In genomic region chr15:55282284-55282833, GRCh38 we compare ENCODE assay signal across 9 cellular contexts. TPM values are rescaled to one million over a fixed set of nuclear protein-coding genes. Genes with fewer than 3 reads are reported as not detected.
DNase-seq lines count a peak whose midpoint lies in the region; ATAC-seq and TF ChIP-seq lines count a peak whose summit lies in the region.
"Had no signal": no experiment of that assay in that cellular context is flagged by ENCODE, and none has a peak within 500 bp of the region (broad histone marks: within the 10 kb centered on the region; RNA-seq: fewer than 3 reads in every experiment).

No MANE protein-coding gene starts in this region.

- no peak for DNase-seq in MM.1S
- DNase-seq in adrenal gland: peak; percentile 65 to 85 (median 75)
- DNase-seq in memory B cell (ENCODE audit: low spot score in 2 of 2): no peak
- no peak for DNase-seq in activated CD8-positive, alpha-beta memory T cell treated with anti-CD3 and anti-CD28 coated beads for 24 hours
- DNase-seq in posterior vena cava (ENCODE audit: low spot score): no peak
- no peak for DNase-seq in NCI-H2171 treated with DMSO at 0.1 percent for 48 hours (lab: John Stamatoyannopoulos, UW)
- DNase-seq in NCI-H510A treated with DMSO at 0.1 percent for 48 hours (lab: John Stamatoyannopoulos, UW): no peak
- DNase-seq: NCI-H2029 treated with DMSO at 0.1 percent for 48 hours had no signal

- no peaks in the 10 kb centered on the region for H3K9me3 Mint-ChIP-seq in memory B cell

- peak overlapping the region; percentile 59 for H3K27ac Mint-ChIP-seq in memory B cell

- H3K27me3 ChIP-seq in BLaER1 treated with 17β-estradiol and CSF1 and Interleukin-3, amounts not matched to agents 10 nM and 100 nM: no peaks in the 10 kb centered on the region
- H3K27me3 ChIP-seq in MM.1S (replicated peaks; ENCODE audit: insufficient read depth, low read length) (no peaks in the 10 kb centered on the region), adrenal gland (no peaks in the 10 kb centered on the region)

- H3K4me1 ChIP-seq in BLaER1 treated with 17β-estradiol and CSF1 and Interleukin-3, amounts not matched to agents 10 nM and 100 nM: peaks cover 17 to 98% (median 94%) of the 10 kb centered on the region in 10 experiments
- H3K4me1 ChIP-seq in MM.1S (ENCODE audit: low read length) (peaks cover 68% of the 10 kb centered on the region), adrenal gland (replicated peaks in 1 of 2) (peaks cover 33 to 63% of the 10 kb centered on the region in 2 donors)

- H2AFZ ChIP-seq in MM.1S (ENCODE audit: low read length): no peak overlapping the region

- no peak for ATAC-seq in memory B cell (ENCODE audit: low read depth)

- H3K4me2 ChIP-seq in BLaER1 treated with 17β-estradiol and CSF1 and Interleukin-3, amounts not matched to agents 10 nM and 100 nM: peak overlapping the region in 10 of 11 experiments; percentile 34 to 96 (median 85); a peak in 20 of 22 replicates
- H3K4me2 ChIP-seq in MM.1S (ENCODE audit: low read depth, low read length): peak overlapping the region; percentile 49; the same call in 1 of the 2 replicates

- TF ChIP-seq CTCF in MM.1S (IDR thresholded peaks at IDR 0.05; ENCODE audit: low read length): no peak
- no peak for TF ChIP-seq CTCF in adrenal gland (IDR thresholded peaks at IDR 0.05)

- no peaks in the 10 kb centered on the region for H3K27me3 Mint-ChIP-seq in memory B cell

- peaks cover 80% of the 10 kb centered on the region for H3K79me2 ChIP-seq in MM.1S (ENCODE audit: low read length)

- TF ChIP-seq POLR2A in adrenal gland (IDR thresholded peaks at IDR 0.05): peak in 1 of 2 donors; percentile 15

- peaks cover 53% of the 10 kb centered on the region for H3F3A ChIP-seq in MM.1S (ENCODE audit: insufficient read depth, low read length)

- peaks cover 25% of the 10 kb centered on the region for H3K4me1 Mint-ChIP-seq in memory B cell

- H3K36me3 Mint-ChIP-seq in memory B cell: peaks cover 1% of the 10 kb centered on the region

- 0 out of 22 replicates have a peak, but pooled peaks cover 0 to 4% (median 0%) of the 10 kb centered on the region in 11 experiments for H3K9me3 ChIP-seq in BLaER1 treated with 17β-estradiol and CSF1 and Interleukin-3, amounts not matched to agents 10 nM and 100 nM (replicated peaks in 1 of 11)
- H3K9me3 ChIP-seq in MM.1S (replicated peaks; ENCODE audit: insufficient read depth, low read length) (no peaks in the 10 kb centered on the region), adrenal gland (replicated peaks in 1 of 3) (no peaks in the 10 kb centered on the region)

- H3K27ac ChIP-seq in BLaER1 treated with 17β-estradiol and CSF1 and Interleukin-3, amounts not matched to agents 10 nM and 100 nM: peak overlapping the region; percentile 62 to 95 (median 84); a peak in 21 of 22 replicates
- H3K27ac ChIP-seq in MM.1S (ENCODE audit: low read length): peak overlapping the region; percentile 94; the same call in 1 of the 2 replicates
- H3K27ac ChIP-seq in adrenal gland: peak overlapping the region; percentile 40 to 85 (median 79)

- WGBS in adrenal gland, 4 donors: 50 to 60% (median 55%) methylated on average over 3 to 5 of the region's 5 CpGs

- H3K4me3 Mint-ChIP-seq in memory B cell: no peak overlapping the region

- H3K9me2 ChIP-seq in MM.1S (replicated peaks; ENCODE audit: insufficient read depth, low read length): no peaks in the 10 kb centered on the region

- intact Hi-C loops in adrenal gland (cut with DNase I) (no loop called here), posterior vena cava (cut with DNase I) (no loop called here)

- 0 out of 22 replicates have a peak, but pooled peaks cover 0 to 7% (median 0%) of the 10 kb centered on the region in 11 experiments for H4K20me1 ChIP-seq in BLaER1 treated with 17β-estradiol and CSF1 and Interleukin-3, amounts not matched to agents 10 nM and 100 nM
- no peaks in the 10 kb centered on the region for H4K20me1 ChIP-seq in MM.1S (ENCODE audit: insufficient read depth, low read length)

- peaks cover 0 to 65% (median 9%) of the 10 kb centered on the region in 11 experiments; a peak in 10 of 22 replicates for H3K36me3 ChIP-seq in BLaER1 treated with 17β-estradiol and CSF1 and Interleukin-3, amounts not matched to agents 10 nM and 100 nM
- H3K36me3 ChIP-seq in MM.1S (replicated peaks; ENCODE audit: insufficient read depth, low read length): no peaks in the 10 kb centered on the region
- no peaks in the 10 kb centered on the region for H3K36me3 ChIP-seq in adrenal gland (replicated peaks in 1 of 2)

- H3K9ac ChIP-seq in BLaER1 treated with 17β-estradiol and CSF1 and Interleukin-3, amounts not matched to agents 10 nM and 100 nM: peak overlapping the region; percentile 25 to 79 (median 66); a peak in 20 of 22 replicates
- H3K9ac ChIP-seq in MM.1S (ENCODE audit: low read length): no peak overlapping the region

- H3K4me3 ChIP-seq in BLaER1 treated with 17β-estradiol and CSF1 and Interleukin-3, amounts not matched to agents 10 nM and 100 nM: peak overlapping the region in 5 of 10 experiments; percentile 16 to 44 (median 20); a peak in 7 of 20 replicates
- H3K4me3 ChIP-seq in MM.1S (ENCODE audit: low read length) (no peak overlapping the region), adrenal gland (no peak overlapping the region)

RNA-seq across cellular contexts. Expression of gene RAB27A, which starts 7.3 kb away (rescaled TPM):
- total RNA-seq in adrenal gland (10 to 100 TPM; 17.7 to 78.3 (median 46.7) TPM), posterior vena cava (10 to 100 TPM; 40.6 to 59.3 TPM)
- polyA plus RNA-seq in adrenal gland: 100 to 1,000 TPM in 1 of 3 donors, 10 to 100 TPM in 2; 12.6 to 102 (median 12.7) TPM

RNA-seq across cellular contexts. Expression of gene PIGBOS1, which starts 36.6 kb away (rescaled TPM):
- total RNA-seq in adrenal gland (10 to 100 TPM; 11.1 to 18.2 (median 13.6) TPM), posterior vena cava (1 to 10 TPM; 8.5 to 8.7 TPM)
- 10 to 100 TPM; 14.5 to 21.6 (median 17.4) TPM for polyA plus RNA-seq in adrenal gland

RNA-seq across cellular contexts. Expression of gene PIGB, which starts 36.7 kb away (rescaled TPM):
- total RNA-seq in adrenal gland (10 to 100 TPM in 6 of 8 donors, 1 to 10 TPM in 2; 9.5 to 19.6 (median 12.3) TPM), posterior vena cava (10 to 100 TPM; 13.6 to 16.1 TPM)
- 10 to 100 TPM; 16.2 to 33.8 (median 20.4) TPM for polyA plus RNA-seq in adrenal gland

Comparison
In these comparisons a context has a peak if more than half of its experiments do, and no peak if none do; other contexts are left out.
1. DNase-seq: peak in adrenal gland (7 of 7); none in MM.1S (single experiment), memory B cell (0 of 2), activated CD8-positive, alpha-beta memory T cell treated with anti-CD3 and anti-CD28 coated beads for 24 hours (single experiment), posterior vena cava (single experiment), NCI-H2171 treated with DMSO at 0.1 percent for 48 hours (single experiment) and NCI-H510A treated with DMSO at 0.1 percent for 48 hours (single experiment).
2. Peak in every context shown above with its lines, with median percentiles within 50 percentile points of each other: H3K27ac ChIP-seq.